ENCODE assay signal across 7 cellular contexts in the genomic region with DNA sequence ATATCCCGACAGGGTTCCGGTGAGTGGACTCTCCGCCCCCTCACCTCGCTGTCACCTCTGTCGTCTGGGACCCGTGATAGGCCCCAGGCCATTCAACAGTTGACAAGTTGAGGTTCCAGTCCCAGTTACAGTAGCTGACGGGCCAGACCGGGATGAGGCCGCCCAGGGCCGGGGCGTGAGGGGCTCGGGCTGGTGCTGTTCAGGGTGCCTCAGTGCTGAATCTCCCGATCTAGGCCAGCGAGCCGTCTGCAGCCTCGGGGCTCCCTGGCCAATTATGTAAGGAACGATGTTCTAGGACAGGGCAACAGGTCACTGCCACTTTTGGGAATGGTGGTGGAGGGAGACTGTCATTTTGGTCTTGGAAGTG. TPM values are rescaled to one million over a fixed set of nuclear protein-coding genes. Genes with fewer than 3 reads are reported as not detected.
DNase-seq lines count a peak whose midpoint lies in the region; ATAC-seq and TF ChIP-seq lines count a peak whose summit lies in the region.

No MANE protein-coding gene starts in this region.

- peaks cover 68% of the 10 kb centered on the region for H3K4me1 ChIP-seq in left ventricle myocardium inferior
- H3K4me1 ChIP-seq in gastrocnemius medialis: peaks cover 34 to 54% of the 10 kb centered on the region in 2 donors

- in situ Hi-C loops in gastrocnemius medialis (cut with MboI; ENCODE audit: low sequenced_read_pairs in 4 of 4): loop anchor here in 1 of 4 donors (10.0 kb wide), 1 partner anchor 58 kb away; a partner anchor contains a TSS

- peaks cover 43% of the 10 kb centered on the region for H3K36me3 ChIP-seq in left ventricle myocardium inferior
- H3K36me3 ChIP-seq in gastrocnemius medialis: peaks cover 0 to 31% of the 10 kb centered on the region in 2 donors

- no peaks in the 10 kb centered on the region for H3K9me3 ChIP-seq in left ventricle myocardium inferior (replicated peaks)
- no peaks in the 10 kb centered on the region for H3K9me3 ChIP-seq in gastrocnemius medialis

- H3K4me3 ChIP-seq in left ventricle myocardium inferior (peak overlapping the region; percentile 97), gastrocnemius medialis (peak overlapping the region; percentile 89 to 98 (median 96))

- no peak for TF ChIP-seq CTCF in left ventricle myocardium inferior (IDR thresholded peaks at IDR 0.05; ENCODE audit: borderline replicate concordance)
- no peak for TF ChIP-seq CTCF in gastrocnemius medialis (IDR thresholded peaks at IDR 0.05 in 4 of 5, conservative IDR thresholded peaks at IDR 0.05 in 1 of 5)

- H3K27me3 ChIP-seq in left ventricle myocardium inferior (ENCODE audit: low read depth): no peaks in the 10 kb centered on the region
- no peaks in the 10 kb centered on the region for H3K27me3 ChIP-seq in gastrocnemius medialis

- peak overlapping the region; percentile 84 for H3K27ac ChIP-seq in left ventricle myocardium inferior (replicated peaks)
- H3K27ac ChIP-seq in gastrocnemius medialis: peak overlapping the region; percentile 81 to 92 (median 86)

- DNase-seq in HK-2 (ENCODE audit: unreplicated experiment) (peak; percentile 10), left ventricle myocardium inferior (no peak), gastrocnemius medialis (no peak), cerebellar cortex (ENCODE audit: low spot score) (no peak), retina (no peak)
- DNase-seq in activated T-cell treated with anti-CD3 and anti-CD28 coated beads, Interleukin-2, amount 50 U/mL, for 48 hours: peak; percentile 34 to 43

- ATAC-seq in GM18907 (IDR thresholded peaks at IDR 0.05; ENCODE audit: unreplicated experiment) (peak; percentile 9), gastrocnemius medialis (no peak)

- TF ChIP-seq POLR2A in gastrocnemius medialis (IDR thresholded peaks at IDR 0.05): no peak

- intact Hi-C loops in left ventricle myocardium inferior (cut with micrococcal nuclease) (no loop called here), gastrocnemius medialis (cut with DNase I; ENCODE audit: low total_unique reads) (loop anchor here (1.0 to 5.0 kb wide), 4 partner anchors 50 to 105 kb away; a partner anchor contains a TSS)

RNA-seq across cellular contexts. Expression of a gene that starts 0.7 kb away (rescaled TPM):
- total RNA-seq in left ventricle myocardium inferior (280 TPM), gastrocnemius medialis (100 to 1,000 TPM in 3 of 4 donors, 10 to 100 TPM in 1; 92.2 to 137 (median 117) TPM)

RNA-seq across cellular contexts. Expression of a gene that starts 10.8 kb away (rescaled TPM):
- total RNA-seq in left ventricle myocardium inferior (6.6 TPM), gastrocnemius medialis (1 to 10 TPM in 3 of 4 donors, under 1 TPM in 1; 0.76 to 2.3 (median 1.7) TPM)

RNA-seq across cellular contexts. Expression of a gene that starts 31.0 kb away (rescaled TPM):
- 0.85 TPM for total RNA-seq in left ventricle myocardium inferior
- total RNA-seq in gastrocnemius medialis: under 1 TPM in 1 of 4 donors, not detected in 3; 0.12 TPM

RNA-seq across cellular contexts. Expression of a gene that starts 56.2 kb away (rescaled TPM):
- 28.4 TPM for total RNA-seq in left ventricle myocardium inferior
- 10 to 100 TPM; 14.7 to 44.8 (median 19.0) TPM for total RNA-seq in gastrocnemius medialis

Comparison
In these comparisons a context has a peak if more than half of its experiments do, and no peak if none do; other contexts are left out.
1. DNase-seq: peak in HK-2 (single experiment) and activated T-cell treated with anti-CD3 and anti-CD28 coated beads, Interleukin-2, amount 50 U/mL, for 48 hours (2 of 2); none in left ventricle myocardium inferior (single experiment), gastrocnemius medialis (0 of 2), cerebellar cortex (single experiment) and retina (single experiment).